8 cellular contexts compared by ENCODE assay signal in genomic region chr17:74872313-74873035, GRCh38. TPM values are rescaled to one million over a fixed set of nuclear protein-coding genes. Genes with fewer than 3 reads are reported as not detected.
DNase-seq lines count a peak whose midpoint lies in the region; ATAC-seq, FAIRE-seq and TF ChIP-seq lines count a peak whose summit lies in the region.

TSS of gene FDXR (minus strand) at chr17:74872994. CDS start at chr17:74872944, 50 bp downstream.

- peaks cover 6% of the 10 kb centered on the region; the same call in 1 of the 3 replicates for H3K36me3 Mint-ChIP-seq in GM23338 (ENCODE audit: low read depth)

- H3K36me3 ChIP-seq in GM23338 (ENCODE audit: insufficient read depth) (no peaks in the 10 kb centered on the region), OCI-LY3 (replicated peaks; ENCODE audit: low read depth, low read length) (peaks cover 3% of the 10 kb centered on the region), H1 (ENCODE audit: control insufficient read depth in 2 of 4, insufficient read depth in 4 of 4, low read length in 3 of 4) (no peaks in the 10 kb centered on the region), neutrophil (no peaks in the 10 kb centered on the region)

- H3K9me2 ChIP-seq in GM23338 (ENCODE audit: insufficient read depth), result no peaks in the 10 kb centered on the region

- POLR2A ChIA-PET in H1 (lab: Charles Lee; ENCODE audit: partially characterized antibody), result interaction anchor here (0.6 to 2.6 kb wide), 28 partner anchors 10 to 908 kb away, joined by 3 to 17 read pairs (median 4); partner anchors contain the start of genes GRIN2C, NAT9, OTOP2 and SLC16A5

- H3K27me3 ChIP-seq in GM23338 (ENCODE audit: insufficient read depth) (0 out of 2 replicates have a peak, but pooled peaks cover 7% of the 10 kb centered on the region), OCI-LY3 (ENCODE audit: low read depth, low read length) (no peaks in the 10 kb centered on the region), H1 (replicated peaks in 1 of 4; ENCODE audit: control insufficient read depth in 3 of 4, extremely low read depth in 1 of 4, insufficient read depth in 3 of 4, low read length in 3 of 4) (peaks cover 0 to 3% (median 0%) of the 10 kb centered on the region in 4 experiments; a peak in 2 of 7 replicates), neutrophil (peaks cover 15% of the 10 kb centered on the region)

- H4K91ac ChIP-seq in H1 (replicated peaks; ENCODE audit: insufficient read length, low read length), result peak within 1 kb of the TSS; percentile 82

- no peak within 1 kb of the TSS for H3K14ac ChIP-seq in H1 (ENCODE audit: insufficient read length)

- H3K4me2 ChIP-seq in GM23338, result peak within 1 kb of the TSS; percentile 99
- H3K4me2 ChIP-seq in OCI-LY3 (ENCODE audit: low read length), result peak within 1 kb of the TSS; percentile 93
- H3K4me2 ChIP-seq in H1 (ENCODE audit: insufficient read depth in 1 of 2, low read depth in 2 of 2, low read length in 2 of 2), result peak within 1 kb of the TSS; percentile 94 to 100

- H3K18ac ChIP-seq in H1 (ENCODE audit: extremely low read depth, low read length), result peak within 1 kb of the TSS; percentile 75

- TF ChIP-seq RAD21 in H1 (IDR thresholded peaks at IDR 0.05 in 1 of 2, conservative IDR thresholded peaks at IDR 0.05 in 1 of 2; ENCODE audit: low read depth in 2 of 2, low read length in 2 of 2), result no peak

- H3K4me1 Mint-ChIP-seq in GM23338, result peaks cover 24% of the 10 kb centered on the region

- DNase-seq in GM23338 (ENCODE audit: low spot score), result no peak
- DNase-seq in H1 (ENCODE audit: low read depth in 1 of 2, low spot score in 2 of 2), result no peak
- DNase-seq in activated gamma-delta T cell (lab: John Stamatoyannopoulos, UW), result no peak
- no peak for DNase-seq in erythroblast (lab: John Stamatoyannopoulos, UW)
- no peak for DNase-seq in SHP77 treated with DMSO at 0.1 percent for 48 hours (lab: John Stamatoyannopoulos, UW)

- H3K9me3 ChIP-seq in OCI-LY3 (ENCODE audit: insufficient read depth, low read length) (no peaks in the 10 kb centered on the region), H1 (ENCODE audit: insufficient read depth in 2 of 2, low read depth in 1 of 2, low read length in 1 of 2) (no peaks in the 10 kb centered on the region), neutrophil (no peaks in the 10 kb centered on the region)

- peaks cover 7% of the 10 kb centered on the region; the same call in 1 of the 2 replicates for H3K79me1 ChIP-seq in H1 (ENCODE audit: low read depth, low read length)

- H3F3A ChIP-seq in GM23338 (replicated peaks; ENCODE audit: low read depth), result 0 out of 2 replicates have a peak, but pooled peaks cover 4% of the 10 kb centered on the region

- H3K56ac ChIP-seq in H1 (replicated peaks; ENCODE audit: insufficient read length, low read depth, low read length), result peak within 1 kb of the TSS; percentile 51

- H2BK20ac ChIP-seq in H1 (ENCODE audit: low read length), result no peak within 1 kb of the TSS

- no peak for FAIRE-seq in H1 (lab: Jason Lieb, UNC)

- peaks cover 10% of the 10 kb centered on the region for H3K23me2 ChIP-seq in H1 (ENCODE audit: low read depth, low read length)

- peak within 1 kb of the TSS; percentile 56 for H2BK120ac ChIP-seq in H1 (replicated peaks; ENCODE audit: low read depth, low read length)

- H3K27me3 Mint-ChIP-seq in GM23338 (ENCODE audit: insufficient read depth, low read depth, poor library complexity), result peaks cover 23% of the 10 kb centered on the region

- H4K5ac ChIP-seq in H1 (ENCODE audit: insufficient read length, low read depth, low read length), result peak within 1 kb of the TSS; percentile 92

- no peak within 1 kb of the TSS for H3K23ac ChIP-seq in H1 (ENCODE audit: insufficient read length)

- H2BK15ac ChIP-seq in H1 (ENCODE audit: low read length), result no peak within 1 kb of the TSS

- H3K9me3 Mint-ChIP-seq in GM23338, result peaks cover 2% of the 10 kb centered on the region; the same call in 1 of the 3 replicates

- H4K20me1 ChIP-seq in GM23338 (replicated peaks; ENCODE audit: insufficient read depth) (peaks cover 3% of the 10 kb centered on the region; the same call in 1 of the 2 replicates), OCI-LY3 (ENCODE audit: insufficient read depth, low read length) (no peaks in the 10 kb centered on the region), H1 (replicated peaks in 1 of 2; ENCODE audit: control insufficient read depth in 1 of 2, insufficient read depth in 2 of 2, low read length in 2 of 2) (peaks cover 0 to 1% of the 10 kb centered on the region in 2 experiments)

- peak within 1 kb of the TSS; percentile 93; the same call in 1 of the 2 replicates for H2AFZ ChIP-seq in GM23338
- H2AFZ ChIP-seq in OCI-LY3 (ENCODE audit: low read depth, low read length), result peak within 1 kb of the TSS; percentile 66
- peak within 1 kb of the TSS; percentile 47; the same call in 1 of the 2 replicates for H2AFZ ChIP-seq in H1 (ENCODE audit: low read length)

- TF ChIP-seq CTCF in GM12875 (IDR thresholded peaks at IDR 0.05; ENCODE audit: borderline replicate concordance, insufficient read depth, low read depth, low read length), result no peak
- no peak for TF ChIP-seq CTCF in GM23338 (conservative IDR thresholded peaks at IDR 0.05; ENCODE audit: low read depth in 2 of 2)
- no peak for TF ChIP-seq CTCF in OCI-LY3 (IDR thresholded peaks at IDR 0.05; ENCODE audit: low read depth, low read length)
- TF ChIP-seq CTCF in H1 (IDR thresholded peaks at IDR 0.05; ENCODE audit: control extremely low read depth in 1 of 3, insufficient read depth in 1 of 3, low read depth in 1 of 3, low read length in 3 of 3), result no peak
- TF ChIP-seq CTCF in neutrophil (IDR thresholded peaks at IDR 0.05), result no peak

- ATAC-seq in GM23338, result peak; percentile 81

- peak within 1 kb of the TSS; percentile 94 for H3K27ac Mint-ChIP-seq in GM23338

- peak within 1 kb of the TSS; percentile 91 for H3K4me3 Mint-ChIP-seq in GM23338

- 11% methylated on average over 30 of the region's 38 CpGs; no CpG with 5 or more reads in 1 of the 2 experiments for WGBS in H1 (ENCODE audit: extremely low coverage in 1 of 2, insufficient coverage in 1 of 2, insufficient read length in 1 of 2, insufficient replicate concordance in 2 of 2, low coverage in 1 of 2, low lambda C conversion rate in 2 of 2, missing lambda C conversion rate in 1 of 2), 2 experiments

- peak within 1 kb of the TSS; percentile 91 for H3K9ac ChIP-seq in OCI-LY3 (ENCODE audit: low read length)
- peak within 1 kb of the TSS; percentile 77 to 98 (median 90) for H3K9ac ChIP-seq in H1 (replicated peaks in 1 of 4; ENCODE audit: extremely low read depth in 1 of 4, low read depth in 3 of 4, low read length in 3 of 4)

- CTCF ChIA-PET in H1 (lab: Charles Lee; ENCODE audit: partially characterized antibody), result interaction anchor here (0.7 to 81.0 kb wide), 9 partner anchors 9 to 215 kb away, joined by 3 to 2981 read pairs (median 3); partner anchors contain the start of genes GRIN2C, NAT9 and OTOP2

- H3K79me2 ChIP-seq in GM23338 (replicated peaks; ENCODE audit: insufficient read depth) (no peaks in the 10 kb centered on the region), OCI-LY3 (ENCODE audit: low read length) (no peaks in the 10 kb centered on the region), H1 (ENCODE audit: control insufficient read depth in 1 of 2, insufficient read depth in 2 of 2, low read length in 2 of 2) (no peaks in the 10 kb centered on the region; a peak in 1 of 4 replicates)

- peak within 1 kb of the TSS; percentile 94; the same call in 1 of the 2 replicates for H4K8ac ChIP-seq in H1 (ENCODE audit: extremely low read depth, insufficient read depth, low read length)

- TF ChIP-seq POLR2A in H1 (IDR thresholded peaks at IDR 0.05; ENCODE audit: control extremely low read depth in 1 of 2, low read depth in 2 of 2, low read length in 2 of 2) (no peak), erythroblast (IDR thresholded peaks at IDR 0.05; ENCODE audit: low read length) (no peak)

- H3K4me3 ChIP-seq in GM12875 (ENCODE audit: low read depth, low read length) (peak within 1 kb of the TSS; percentile 65), GM23338 (peak within 1 kb of the TSS; percentile 95), OCI-LY3 (ENCODE audit: low read length) (peak within 1 kb of the TSS; percentile 94), H1 (ENCODE audit: extremely low read depth in 1 of 4, insufficient read depth in 2 of 4, low read depth in 3 of 4, low read length in 4 of 4) (peak within 1 kb of the TSS; percentile 76 to 99 (median 86)), neutrophil (ENCODE audit: low read depth in 1 of 2, low read length in 1 of 2) (peak within 1 kb of the TSS; percentile 81 to 93)

- TF ChIP-seq EP300 in H1 (IDR thresholded peaks at IDR 0.05; ENCODE audit: borderline replicate concordance in 1 of 2, low read depth in 2 of 2, low read length in 2 of 2), result no peak

- peak within 1 kb of the TSS; percentile 95 for H2BK5ac ChIP-seq in H1 (ENCODE audit: low read depth, low read length)

- H3K4ac ChIP-seq in H1 (replicated peaks; ENCODE audit: insufficient read length, low read depth, low read length), result peak within 1 kb of the TSS; percentile 85

- H2AK5ac ChIP-seq in H1 (ENCODE audit: low read depth, low read length), result 0 out of 2 replicates have a peak within 1 kb of the TSS, but pooled peaks have one; percentile 40

- H3K27ac ChIP-seq in GM23338 (ENCODE audit: low read depth) (peak within 1 kb of the TSS; percentile 73), OCI-LY3 (ENCODE audit: low read length) (peak within 1 kb of the TSS; percentile 69), H1 (ENCODE audit: low read depth, low read length) (peak within 1 kb of the TSS; percentile 90), neutrophil (peak within 1 kb of the TSS; percentile 90)

- H3K4me1 ChIP-seq in GM23338 (ENCODE audit: insufficient read depth), result peaks cover 9% of the 10 kb centered on the region; the same call in 1 of the 2 replicates
- H3K4me1 ChIP-seq in OCI-LY3 (ENCODE audit: low read length), result peaks cover 21% of the 10 kb centered on the region; the same call in 1 of the 2 replicates
- H3K4me1 ChIP-seq in H1 (replicated peaks in 1 of 4; ENCODE audit: control insufficient read depth in 3 of 4, insufficient read depth in 4 of 4, low read length in 3 of 4), result peaks cover 0 to 14% (median 6%) of the 10 kb centered on the region in 4 experiments; a peak in 6 of 7 replicates
- peaks cover 15 to 16% of the 10 kb centered on the region in 2 experiments for H3K4me1 ChIP-seq in neutrophil (ENCODE audit: control insufficient read depth in 1 of 2, insufficient read depth in 1 of 2, low read depth in 1 of 2, low read length in 1 of 2)

- 0 out of 2 replicates have a peak within 1 kb of the TSS, but pooled peaks have one; percentile 44 for H2BK12ac ChIP-seq in H1 (ENCODE audit: low read depth, low read length)

RNA-seq across cellular contexts. Expression of gene FDXR, which starts in this region (rescaled TPM):
- total RNA-seq in GM23338 (2014; rRNA removed; shearing (Covaris generic)), result 33.1 and 34.5 TPM in 2 replicates
- polyA plus RNA-seq in GM23338 (2016; fragmentation: Nextera tagmentation; extraction: Ambion mirVana) (19.9 and 21.7 TPM in 2 replicates), H1 (2011; rRNA removed) (31.4 and 44.0 TPM in 2 replicates)
- total RNA-seq in H1 (2021; fragmentation: NEBNext Ultra II Directional; extraction: Animal tissue kit (Norgen Biotek cat#: 25700)), result 24.2 and 25.6 TPM in 2 replicates
- 52.5 TPM for polyA plus RNA-seq in H1 (2011; cell fraction: cytosol; rRNA removed)
- 67.0 TPM for polyA plus RNA-seq in H1 (2011; cell fraction: nucleus; rRNA removed)
- 20.6 to 42.6 TPM (median 37.8 TPM) in 4 replicates for polyA plus RNA-seq in H1 (2012, experiment 1 of 2)
- 33.2 TPM for polyA plus RNA-seq in H1 (2012, experiment 2 of 2)
- 13.2 TPM for polyA plus RNA-seq in H1 (2013, experiment 1 of 2)
- polyA plus RNA-seq in H1 (2013, experiment 2 of 2), result 13.1 TPM
- polyA minus RNA-seq in H1 (2011; rRNA and poly(A)+ RNA removed), result 10.8 and 11.3 TPM in 2 replicates
- polyA minus RNA-seq in H1 (2011; cell fraction: cytosol; rRNA and poly(A)+ RNA removed), result 20.4 TPM
- polyA minus RNA-seq in H1 (2011; cell fraction: nucleus; rRNA and poly(A)+ RNA removed), result 25.0 TPM
